8 cellular contexts compared by ENCODE assay signal in genomic region chr2:32166115-32166549, GRCh38.
DNase-seq lines count a peak whose midpoint lies in the region; ATAC-seq and TF ChIP-seq lines count a peak whose summit lies in the region.

No MANE protein-coding gene starts in this region.

- H3K27ac ChIP-seq in 22Rv1: peak overlapping the region; percentile 96
- H3K27ac ChIP-seq in HUES48 (ENCODE audit: low read depth, low read length): peak overlapping the region; percentile 90
- peak overlapping the region; percentile 80 to 91 for H3K27ac ChIP-seq in mucosa of rectum (ENCODE audit: low read depth in 2 of 2, low read length in 2 of 2)

- H3K4me1 ChIP-seq in HUES48 (ENCODE audit: control insufficient read depth, insufficient read depth, low read length) (no peaks in the 10 kb centered on the region), mucosa of rectum (ENCODE audit: control insufficient read depth in 2 of 2, insufficient read depth in 2 of 2, low read length in 2 of 2) (peaks cover 0 to 7% of the 10 kb centered on the region in 2 donors)

- no peak for DNase-seq in cardiac fibroblast (ENCODE audit: low read depth in 2 of 2)
- DNase-seq in NCI-H1694 treated with DMSO at 0.1 percent for 48 hours (lab: John Stamatoyannopoulos, UW): no peak
- DNase-seq in NCI-H2196 treated with DMSO at 0.1 percent for 48 hours (lab: John Stamatoyannopoulos, UW; ENCODE audit: unreplicated experiment): no peak

- TF ChIP-seq CTCF in 22Rv1 (IDR thresholded peaks at IDR 0.05): no peak
- no peak for TF ChIP-seq CTCF in cardiac fibroblast (IDR thresholded peaks at IDR 0.05; ENCODE audit: low read depth, low read length)

- H3K27me3 ChIP-seq in HUES48 (ENCODE audit: control insufficient read depth, insufficient read depth, low read length): no peaks in the 10 kb centered on the region
- H3K27me3 ChIP-seq in mucosa of rectum (ENCODE audit: control insufficient read depth in 2 of 2, insufficient read depth in 2 of 2, low read length in 2 of 2): no peaks in the 10 kb centered on the region

- H3K9me3 ChIP-seq in HUES48 (ENCODE audit: control insufficient read depth, insufficient read depth, low read length) (no peaks in the 10 kb centered on the region), mucosa of rectum (ENCODE audit: control insufficient read depth in 2 of 2, low read length in 2 of 2) (no peaks in the 10 kb centered on the region)

- H3K9ac ChIP-seq in HUES48 (ENCODE audit: low read depth, low read length): peak overlapping the region; percentile 82
- H3K9ac ChIP-seq in mucosa of rectum (ENCODE audit: low read depth in 1 of 2, low read length in 2 of 2): peak overlapping the region; percentile 80 to 91

- H3K36me3 ChIP-seq in HUES48 (ENCODE audit: control insufficient read depth, insufficient read depth, low read length) (peaks cover 4% of the 10 kb centered on the region), mucosa of rectum (ENCODE audit: control insufficient read depth in 2 of 2, insufficient read depth in 2 of 2, low read length in 2 of 2) (no peaks in the 10 kb centered on the region)

- no peak for ATAC-seq in GM18502 (IDR thresholded peaks at IDR 0.05; ENCODE audit: poor library complexity, unreplicated experiment)
- no peak for ATAC-seq in HG03520 (IDR thresholded peaks at IDR 0.05; ENCODE audit: unreplicated experiment)

- H3K4me3 ChIP-seq in HUES48 (ENCODE audit: low read depth, low read length) (peak overlapping the region; percentile 95), cardiac fibroblast (replicated peaks in 1 of 2; ENCODE audit: low read depth in 2 of 2, low read length in 2 of 2) (peak overlapping the region; percentile 74 to 81), mucosa of rectum (ENCODE audit: low read length in 2 of 2) (peak overlapping the region; percentile 89 to 98)
